ENCODE assay signal across 20 cellular contexts in the genomic region with DNA sequence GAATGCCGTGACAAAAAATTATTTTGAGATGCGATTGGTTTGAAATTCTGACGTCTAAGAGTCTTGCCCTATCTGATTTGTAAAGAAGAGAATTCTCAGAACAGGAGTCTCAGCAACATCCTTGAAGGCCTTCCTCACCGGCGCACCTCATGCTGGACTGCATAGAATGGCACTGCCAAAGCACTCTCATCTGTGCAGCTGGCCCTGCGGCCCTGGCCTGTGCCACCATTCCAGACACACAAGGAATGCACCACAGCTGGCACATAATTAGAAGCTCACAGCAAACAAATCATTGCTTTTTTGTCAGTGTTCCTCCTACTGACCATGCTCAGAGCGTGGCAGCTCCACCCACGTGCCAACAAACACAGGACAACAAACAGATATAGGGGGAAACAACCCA.
DNase-seq lines count a peak whose midpoint lies in the region; ATAC-seq and TF ChIP-seq lines count a peak whose summit lies in the region.
"Had no signal": no experiment of that assay in that cellular context is flagged by ENCODE, and none has a peak within 500 bp of the region (broad histone marks: within the 10 kb centered on the region; RNA-seq: fewer than 3 reads in every experiment).

No MANE protein-coding gene starts in this region.

- ATAC-seq in GM21423 (IDR thresholded peaks at IDR 0.05; ENCODE audit: unreplicated experiment) (no peak), gastroesophageal sphincter (no peak)
- ATAC-seq: HCT116, left colon, upper lobe of right lung had no signal

- DNase-seq in H4 (ENCODE audit: low spot score) (peak; percentile 29), RPMI7951 (ENCODE audit: low read depth) (peak; percentile 59), inferior parietal cortex (ENCODE audit: extremely low spot score) (peak; percentile 22), substantia nigra (lab: John Stamatoyannopoulos, UW) (peak in 18 of 49 donors; percentile 5 to 55 (median 24)), kidney glomerular epithelial cell (lab: John Stamatoyannopoulos, UW) (no peak)
- DNase-seq: activated CD4-positive, alpha-beta memory T cell treated with anti-CD3 and anti-CD28 coated beads for 36 hours; activated CD4-positive, CD25-positive, alpha-beta regulatory T cell; activated T-cell treated with anti-CD3 and anti-CD28 coated beads for 4 hours; adrenal gland; foreskin melanocyte; left colon; MM.1S; NCI-H1436; stomach; T-helper 9 cell; upper lobe of right lung had no signal

- no peaks in the 10 kb centered on the region for H3K36me3 ChIP-seq in gastroesophageal sphincter
- H3K36me3 ChIP-seq: adrenal gland, neural progenitor cell, stomach, upper lobe of right lung had no signal

- peak overlapping the region; percentile 63 for H3K27ac ChIP-seq in substantia nigra (ENCODE audit: low read depth, low read length, poor library complexity, severe bottlenecking)
- H3K27ac ChIP-seq in gastroesophageal sphincter = no peak overlapping the region
- H3K27ac ChIP-seq: adrenal gland, neural progenitor cell, stomach, upper lobe of right lung had no signal

- 81 to 85% methylated on average over 6 to 7 of the region's 8 CpGs for WGBS in gastroesophageal sphincter (ENCODE audit: low coverage in 1 of 2), 2 donors

- no peaks in the 10 kb centered on the region for H3K9me3 ChIP-seq in gastroesophageal sphincter
- H3K9me3 ChIP-seq: adrenal gland, stomach, upper lobe of right lung had no signal

- TF ChIP-seq POLR2A in gastroesophageal sphincter (IDR thresholded peaks at IDR 0.05) = no peak

- no peak for TF ChIP-seq EP300 in gastroesophageal sphincter (IDR thresholded peaks at IDR 0.05)

- H3K27me3 ChIP-seq in gastroesophageal sphincter = peaks cover 25% of the 10 kb centered on the region
- H3K27me3 ChIP-seq: adrenal gland, neural progenitor cell, stomach, upper lobe of right lung had no signal

- H3K4me3 ChIP-seq in gastroesophageal sphincter = no peak overlapping the region
- H3K4me3 ChIP-seq: adrenal gland, neural progenitor cell, stomach, upper lobe of right lung had no signal

- no peak for TF ChIP-seq CTCF in gastroesophageal sphincter (IDR thresholded peaks at IDR 0.05)

- H3K4me1 ChIP-seq in gastroesophageal sphincter = no peaks in the 10 kb centered on the region
- H3K4me1 ChIP-seq: adrenal gland, neural progenitor cell, upper lobe of right lung had no signal
